ENCODE assay signal across 1 cellular context in genomic region chr9:81948650-81949049, GRCh38. TPM values are rescaled to one million over a fixed set of nuclear protein-coding genes. Genes with fewer than 3 reads are reported as not detected.
"Had no signal": no experiment of that assay in that cellular context is flagged by ENCODE, and none has a peak within 500 bp of the region (broad histone marks: within the 10 kb centered on the region; RNA-seq: fewer than 3 reads in every experiment).

No MANE protein-coding gene starts in this region.

RNA-seq across cellular contexts. Expression of gene SPATA31D3, which starts 5.3 kb away (rescaled TPM):
- polyA plus RNA-seq: SK-N-SH had no signal

RNA-seq across cellular contexts. Expression of gene SPATA31D4, which starts 20.4 kb away (rescaled TPM):
- polyA plus RNA-seq: SK-N-SH had no signal

RNA-seq across cellular contexts. Expression of gene SPATA31D1, which starts 39.9 kb away (rescaled TPM):
- polyA plus RNA-seq: SK-N-SH had no signal
